ENCODE assay signal across 8 cellular contexts in the genomic region with DNA sequence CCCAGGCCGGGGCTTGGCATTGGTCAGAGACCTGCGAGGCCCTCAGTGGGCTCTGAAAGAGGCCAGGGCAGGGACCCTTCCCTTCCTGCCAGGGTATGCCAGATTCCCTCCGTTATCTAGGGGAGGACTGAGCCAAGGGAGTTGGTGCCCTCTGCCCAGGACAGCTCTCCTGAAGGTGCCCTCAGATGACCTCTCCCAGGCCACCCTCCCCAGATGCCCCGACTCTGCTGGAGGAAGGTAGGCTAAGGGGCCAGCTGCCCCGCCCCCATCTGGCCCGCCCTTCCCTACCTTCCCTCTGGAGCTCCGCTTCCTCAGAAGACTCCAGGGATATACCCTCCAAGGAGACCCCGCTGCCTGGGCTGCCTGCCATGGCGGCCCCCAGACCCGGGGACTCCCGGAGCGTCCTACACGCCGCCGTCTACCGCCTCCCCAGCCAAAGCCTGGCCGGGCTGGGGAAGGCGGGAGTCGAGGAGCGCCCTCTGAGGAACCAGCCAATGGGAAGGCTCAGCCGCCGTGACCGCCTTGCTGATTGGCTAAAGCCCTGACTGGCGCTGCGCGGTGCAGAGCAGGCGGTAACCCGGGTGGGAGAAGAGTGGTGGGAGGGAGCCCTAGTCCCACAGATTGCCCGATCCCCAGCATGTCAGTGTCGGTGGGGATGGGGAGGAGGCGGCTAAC. TPM values are rescaled to one million over a fixed set of nuclear protein-coding genes. Genes with fewer than 3 reads are reported as not detected.
DNase-seq lines count a peak whose midpoint lies in the region; ATAC-seq and TF ChIP-seq lines count a peak whose summit lies in the region.

No MANE protein-coding gene starts in this region.

- peak overlapping the region; percentile 91 for H3K4me2 ChIP-seq in Loucy (ENCODE audit: low read depth, low read length, poor library complexity, severe bottlenecking)

- peaks cover 25% of the 10 kb centered on the region for H3K4me1 ChIP-seq in Loucy (ENCODE audit: insufficient read depth, low read length, poor library complexity, severe bottlenecking)

- TF ChIP-seq CTCF in Loucy (conservative IDR thresholded peaks at IDR 0.05; ENCODE audit: low read length) (no peak), RWPE1 (conservative IDR thresholded peaks at IDR 0.05; ENCODE audit: low read depth) (no peak), fibroblast of the aortic adventitia (IDR thresholded peaks at IDR 0.05; ENCODE audit: insufficient read depth, low read length) (no peak)

- H3K36me3 Mint-ChIP-seq in activated T-helper 2 cell treated with anti-CD3 and anti-CD28 coated beads, Interferon-gamma antibody, Interleukin-2, Interleukin-4, amounts not matched to agents 10 μg/mL and 5 μg/mL and 100 μg/mL, durations not matched to agents 14 hours and 24 hours and 36 hours (ENCODE audit: low read depth), result no peaks in the 10 kb centered on the region
- H3K36me3 Mint-ChIP-seq in naive thymus-derived CD8-positive, alpha-beta T cell, result peaks cover 0 to 11% (median 4%) of the 10 kb centered on the region in 3 donors
- H3K36me3 Mint-ChIP-seq in stimulated activated effector memory CD8-positive, alpha-beta T cell treated with anti-CD3 and anti-CD28 coated beads, Interleukin-12 subunit alpha, Interleukin-12 subunit beta, amount 100 ng/mL, for 72 hours, result peaks cover 7% of the 10 kb centered on the region

- no peaks in the 10 kb centered on the region for H3F3A ChIP-seq in Loucy (ENCODE audit: low read depth)

- peaks cover 35% of the 10 kb centered on the region for H3K27me3 Mint-ChIP-seq in activated T-helper 2 cell treated with anti-CD3 and anti-CD28 coated beads, Interferon-gamma antibody, Interleukin-2, Interleukin-4, amounts not matched to agents 10 μg/mL and 5 μg/mL and 100 μg/mL, durations not matched to agents 14 hours and 24 hours and 36 hours (ENCODE audit: low read depth)
- H3K27me3 Mint-ChIP-seq in naive thymus-derived CD8-positive, alpha-beta T cell, result peaks cover 0 to 14% (median 4%) of the 10 kb centered on the region in 5 donors

- peaks cover 5% of the 10 kb centered on the region for H3K4me1 Mint-ChIP-seq in activated T-helper 2 cell treated with anti-CD3 and anti-CD28 coated beads, Interferon-gamma antibody, Interleukin-2, Interleukin-4, amounts not matched to agents 10 μg/mL and 5 μg/mL and 100 μg/mL, durations not matched to agents 14 hours and 24 hours and 36 hours (ENCODE audit: low read depth)
- H3K4me1 Mint-ChIP-seq in naive thymus-derived CD8-positive, alpha-beta T cell, result peaks cover 14 to 23% (median 17%) of the 10 kb centered on the region in 4 donors
- H3K4me1 Mint-ChIP-seq in stimulated activated effector memory CD8-positive, alpha-beta T cell treated with anti-CD3 and anti-CD28 coated beads, Interleukin-12 subunit alpha, Interleukin-12 subunit beta, amount 100 ng/mL, for 72 hours, result peaks cover 21% of the 10 kb centered on the region

- H3K9me3 ChIP-seq in Loucy (ENCODE audit: insufficient read depth, low read depth, low read length), result no peaks in the 10 kb centered on the region

- H3K4me3 Mint-ChIP-seq in activated T-helper 2 cell treated with anti-CD3 and anti-CD28 coated beads, Interferon-gamma antibody, Interleukin-2, Interleukin-4, amounts not matched to agents 10 μg/mL and 5 μg/mL and 100 μg/mL, durations not matched to agents 14 hours and 24 hours and 36 hours (ENCODE audit: low read depth), result peak overlapping the region; percentile 78
- peak overlapping the region; percentile 79 to 90 (median 84) for H3K4me3 Mint-ChIP-seq in naive thymus-derived CD8-positive, alpha-beta T cell
- peak overlapping the region; percentile 72 for H3K4me3 Mint-ChIP-seq in stimulated activated effector memory CD8-positive, alpha-beta T cell treated with anti-CD3 and anti-CD28 coated beads, Interleukin-12 subunit alpha, Interleukin-12 subunit beta, amount 100 ng/mL, for 72 hours

- peak; percentile 97 for DNase-seq in RWPE1 (ENCODE audit: low spot score)
- peak; percentile 79 for DNase-seq in activated T-helper 2 cell treated with anti-CD3 and anti-CD28 coated beads, Interferon-gamma antibody, Interleukin-2, Interleukin-4, amounts not matched to agents 10 μg/mL and 5 μg/mL and 100 μg/mL, durations not matched to agents 14 hours and 24 hours and 36 hours (ENCODE audit: low spot score)
- DNase-seq in fibroblast of the aortic adventitia (ENCODE audit: low read depth), result peak; percentile 72
- DNase-seq in naive thymus-derived CD8-positive, alpha-beta T cell, result peak; percentile 66 to 89 (median 75)
- DNase-seq in stimulated activated effector memory CD8-positive, alpha-beta T cell treated with anti-CD3 and anti-CD28 coated beads, Interleukin-12 subunit alpha, Interleukin-12 subunit beta, amount 100 ng/mL, for 72 hours (ENCODE audit: low spot score in 2 of 2), result peak; percentile 66 to 88

- no peaks in the 10 kb centered on the region for H3K9me2 ChIP-seq in Loucy (replicated peaks; ENCODE audit: low read depth, low read length)

- H3K27ac ChIP-seq in RWPE1, result no peak overlapping the region

- H2AFZ ChIP-seq in Loucy (ENCODE audit: low read length), result peak overlapping the region; percentile 98

- H3K9ac ChIP-seq in Loucy (ENCODE audit: low read depth, low read length, poor library complexity, severe bottlenecking), result peak overlapping the region; percentile 74

- no peaks in the 10 kb centered on the region for H4K20me1 ChIP-seq in Loucy (ENCODE audit: insufficient read depth, low read length, poor library complexity, severe bottlenecking)

- peaks cover 5% of the 10 kb centered on the region; the same call in 1 of the 2 replicates for H3K79me2 ChIP-seq in Loucy (ENCODE audit: insufficient read depth, low read length)

- ATAC-seq in GM18861 (IDR thresholded peaks at IDR 0.05; ENCODE audit: unreplicated experiment) (peak; percentile 72), GM19463 (IDR thresholded peaks at IDR 0.05; ENCODE audit: unreplicated experiment) (no peak)
- peak; percentile 100 for ATAC-seq in naive thymus-derived CD8-positive, alpha-beta T cell
- peak; percentile 98 for ATAC-seq in stimulated activated effector memory CD8-positive, alpha-beta T cell treated with anti-CD3 and anti-CD28 coated beads, Interleukin-12 subunit alpha, Interleukin-12 subunit beta, amount 100 ng/mL, for 72 hours

- no peaks in the 10 kb centered on the region for H3K9me3 Mint-ChIP-seq in activated T-helper 2 cell treated with anti-CD3 and anti-CD28 coated beads, Interferon-gamma antibody, Interleukin-2, Interleukin-4, amounts not matched to agents 10 μg/mL and 5 μg/mL and 100 μg/mL, durations not matched to agents 14 hours and 24 hours and 36 hours
- H3K9me3 Mint-ChIP-seq in naive thymus-derived CD8-positive, alpha-beta T cell, result no peaks in the 10 kb centered on the region
- no peaks in the 10 kb centered on the region for H3K9me3 Mint-ChIP-seq in stimulated activated effector memory CD8-positive, alpha-beta T cell treated with anti-CD3 and anti-CD28 coated beads, Interleukin-12 subunit alpha, Interleukin-12 subunit beta, amount 100 ng/mL, for 72 hours

- intact Hi-C loops in activated T-helper 2 cell treated with anti-CD3 and anti-CD28 coated beads, Interferon-gamma antibody, Interleukin-2, Interleukin-4, amounts not matched to agents 10 μg/mL and 5 μg/mL and 100 μg/mL, durations not matched to agents 14 hours and 24 hours and 36 hours (cut with micrococcal nuclease), result no loop called here

- POLR2A ChIA-PET in RWPE1 (lab: Yijun Ruan, JAX; ENCODE audit: low non-redundant PET), result interaction anchor here (0.6 kb wide), 1 partner anchor 321 kb away, joined by 3 read pairs; no protein-coding TSS in a partner anchor
- POLR2A ChIA-PET in naive thymus-derived CD8-positive, alpha-beta T cell (lab: Charles Lee), result interaction anchor here (1.0 to 1.2 kb wide), 3 partner anchors 9 to 106 kb away, joined by 3 read pairs; no protein-coding TSS in a partner anchor

- CTCF ChIA-PET in RWPE1 (lab: Yijun Ruan, JAX), result interaction anchor here (1.1 to 8.5 kb wide), 2 partner anchors 10 to 21 kb away, joined by 6 to 56 read pairs; no protein-coding TSS in a partner anchor

- no peak overlapping the region for H3K27ac Mint-ChIP-seq in activated T-helper 2 cell treated with anti-CD3 and anti-CD28 coated beads, Interferon-gamma antibody, Interleukin-2, Interleukin-4, amounts not matched to agents 10 μg/mL and 5 μg/mL and 100 μg/mL, durations not matched to agents 14 hours and 24 hours and 36 hours
- H3K27ac Mint-ChIP-seq in naive thymus-derived CD8-positive, alpha-beta T cell, result peak overlapping the region in 4 of 10 donors; percentile 6 to 60 (median 14)
- no peak overlapping the region for H3K27ac Mint-ChIP-seq in stimulated activated effector memory CD8-positive, alpha-beta T cell treated with anti-CD3 and anti-CD28 coated beads, Interleukin-12 subunit alpha, Interleukin-12 subunit beta, amount 100 ng/mL, for 72 hours

- H3K4me3 ChIP-seq in Loucy (ENCODE audit: low read length, poor library complexity, severe bottlenecking), result peak overlapping the region; percentile 79
- peak overlapping the region; percentile 60 for H3K4me3 ChIP-seq in fibroblast of the aortic adventitia (ENCODE audit: low read depth, low read length)

- no peaks in the 10 kb centered on the region for H3K27me3 ChIP-seq in Loucy (ENCODE audit: insufficient read depth, low read length, poor library complexity, severe bottlenecking)

- H3K36me3 ChIP-seq in Loucy (ENCODE audit: insufficient read depth, low read length), result no peaks in the 10 kb centered on the region

RNA-seq across cellular contexts. Expression of a gene that starts 7.0 kb away (rescaled TPM):
- 1.2 and 1.4 TPM in 2 replicates for total RNA-seq in activated T-helper 2 cell treated with anti-CD3 and anti-CD28 coated beads, Interferon-gamma antibody, Interleukin-2, Interleukin-4, amounts not matched to agents 10 μg/mL and 5 μg/mL and 100 μg/mL, durations not matched to agents 14 hours and 24 hours and 36 hours
- total RNA-seq in fibroblast of the aortic adventitia (ENCODE audit: low replicate concordance), result 3.2 and 3.3 TPM in 2 replicates
- total RNA-seq in naive thymus-derived CD8-positive, alpha-beta T cell, result 1 to 10 TPM; 2.4 to 5.2 TPM
- polyA plus RNA-seq in naive thymus-derived CD8-positive, alpha-beta T cell, result 1 to 10 TPM; 1.1 to 4.0 (median 3.1) TPM

RNA-seq across cellular contexts. Expression of a gene that starts 42.0 kb away (rescaled TPM):
- not detected in 2 replicates for total RNA-seq in activated T-helper 2 cell treated with anti-CD3 and anti-CD28 coated beads, Interferon-gamma antibody, Interleukin-2, Interleukin-4, amounts not matched to agents 10 μg/mL and 5 μg/mL and 100 μg/mL, durations not matched to agents 14 hours and 24 hours and 36 hours
- not detected in 2 replicates for total RNA-seq in fibroblast of the aortic adventitia (ENCODE audit: low replicate concordance)
- total RNA-seq in naive thymus-derived CD8-positive, alpha-beta T cell, result not detected
- not detected for polyA plus RNA-seq in naive thymus-derived CD8-positive, alpha-beta T cell

RNA-seq across cellular contexts. Expression of a gene that starts 53.3 kb away (rescaled TPM):
- not detected in 2 replicates for total RNA-seq in activated T-helper 2 cell treated with anti-CD3 and anti-CD28 coated beads, Interferon-gamma antibody, Interleukin-2, Interleukin-4, amounts not matched to agents 10 μg/mL and 5 μg/mL and 100 μg/mL, durations not matched to agents 14 hours and 24 hours and 36 hours
- total RNA-seq in fibroblast of the aortic adventitia (ENCODE audit: low replicate concordance), result not detected in 2 replicates
- not detected for total RNA-seq in naive thymus-derived CD8-positive, alpha-beta T cell
- not detected for polyA plus RNA-seq in naive thymus-derived CD8-positive, alpha-beta T cell

RNA-seq across cellular contexts. Expression of a gene that starts 53.4 kb away (rescaled TPM):
- 0.18 TPM in 1 of 2 replicates, not detected in the other for total RNA-seq in activated T-helper 2 cell treated with anti-CD3 and anti-CD28 coated beads, Interferon-gamma antibody, Interleukin-2, Interleukin-4, amounts not matched to agents 10 μg/mL and 5 μg/mL and 100 μg/mL, durations not matched to agents 14 hours and 24 hours and 36 hours
- total RNA-seq in fibroblast of the aortic adventitia (ENCODE audit: low replicate concordance), result not detected in 2 replicates
- total RNA-seq in naive thymus-derived CD8-positive, alpha-beta T cell, result not detected
- polyA plus RNA-seq in naive thymus-derived CD8-positive, alpha-beta T cell, result not detected
